In the genomic region with DNA sequence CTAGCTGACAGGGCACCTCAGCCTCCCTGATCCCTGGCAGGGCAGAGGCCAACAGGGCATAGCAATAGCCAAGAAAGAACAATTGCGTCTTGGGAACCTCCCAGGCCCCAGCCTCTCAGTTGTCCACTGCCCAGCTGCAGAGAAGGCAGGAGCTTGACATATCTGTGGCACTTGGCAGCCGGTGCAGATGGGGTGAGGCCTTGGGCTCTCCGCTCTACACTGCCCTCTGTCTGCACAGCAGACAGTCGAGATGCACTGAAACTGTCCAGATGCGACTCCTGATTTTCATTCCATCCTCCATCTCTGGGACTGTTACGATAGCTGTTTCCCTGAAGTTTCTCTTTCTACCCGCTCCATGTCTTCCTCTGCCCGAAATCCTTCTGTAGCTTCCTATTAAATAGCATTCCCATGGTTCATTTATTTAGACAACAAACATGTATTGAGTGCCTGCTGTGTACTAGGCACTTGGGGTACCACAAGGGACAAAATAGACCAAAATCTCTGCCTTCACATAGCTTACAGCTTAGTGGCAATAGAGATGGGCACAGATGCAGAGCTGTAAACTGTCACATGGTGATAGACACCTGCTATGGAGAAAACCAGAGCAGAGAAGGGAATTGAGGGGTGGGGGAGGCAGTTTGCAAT, we compare ENCODE assay signal across 8 cellular contexts. TPM values are rescaled to one million over a fixed set of nuclear protein-coding genes. Genes with fewer than 3 reads are reported as not detected.
DNase-seq lines count a peak whose midpoint lies in the region; ATAC-seq and TF ChIP-seq lines count a peak whose summit lies in the region.

No MANE protein-coding gene starts in this region.

- no peak for TF ChIP-seq POLR2A in gastrocnemius medialis (IDR thresholded peaks at IDR 0.05)

- H3K36me3 Mint-ChIP-seq in activated naive CD4-positive, alpha-beta T cell treated with anti-CD3 and anti-CD28 coated beads, Interleukin-2, amount 50 U/mL, for 24 hours = peaks cover 5% of the 10 kb centered on the region

- no peak overlapping the region for H3K27ac Mint-ChIP-seq in activated naive CD4-positive, alpha-beta T cell treated with anti-CD3 and anti-CD28 coated beads, Interleukin-2, amount 50 U/mL, for 24 hours

- no peaks in the 10 kb centered on the region for H3K9me3 Mint-ChIP-seq in activated naive CD4-positive, alpha-beta T cell treated with anti-CD3 and anti-CD28 coated beads, Interleukin-2, amount 50 U/mL, for 24 hours

- peaks cover 58% of the 10 kb centered on the region for H3K4me1 Mint-ChIP-seq in activated naive CD4-positive, alpha-beta T cell treated with anti-CD3 and anti-CD28 coated beads, Interleukin-2, amount 50 U/mL, for 24 hours

- H3K27ac ChIP-seq in Panc1 (ENCODE audit: low read length) (no peak overlapping the region), cardiac muscle cell (no peak overlapping the region), gastrocnemius medialis (peak overlapping the region; percentile 4 to 62 (median 42))

- TF ChIP-seq CTCF in GM20000 (IDR thresholded peaks at IDR 0.05; ENCODE audit: extremely low read depth, missing control alignments) (peak; percentile 27), Panc1 (IDR thresholded peaks at IDR 0.05) (peak; percentile 90), cardiac muscle cell (IDR thresholded peaks at IDR 0.05; ENCODE audit: low read depth, low read length) (peak; percentile 75), gastrocnemius medialis (IDR thresholded peaks at IDR 0.05 in 4 of 5, conservative IDR thresholded peaks at IDR 0.05 in 1 of 5) (peak; percentile 25 to 64 (median 53))

- intact Hi-C loops in Panc1 (cut with micrococcal nuclease; ENCODE audit: unreplicated experiment) (no loop called here), gastrocnemius medialis (cut with DNase I; ENCODE audit: low total_unique reads) (no loop called here)

- H3K4me1 ChIP-seq in Panc1 (ENCODE audit: control insufficient read depth, insufficient read depth, low read length) = peaks cover 3% of the 10 kb centered on the region; the same call in 1 of the 2 replicates
- peaks cover 2% of the 10 kb centered on the region for H3K4me1 ChIP-seq in cardiac muscle cell (ENCODE audit: low read depth)
- peaks cover 12 to 18% of the 10 kb centered on the region in 2 donors for H3K4me1 ChIP-seq in gastrocnemius medialis

- CTCF ChIA-PET in Panc1 (lab: Charles Lee) = interaction anchor here (0.5 to 1.5 kb wide), 6 partner anchors 21 to 95 kb away, joined by 3 to 9 read pairs (median 4); a partner anchor contains a TSS

- peak; percentile 87 for DNase-seq in AG20443 (ENCODE audit: low spot score)
- DNase-seq in GM20000 (ENCODE audit: low spot score) = peak; percentile 59
- DNase-seq in Panc1 (ENCODE audit: low read depth, low spot score) = no peak
- DNase-seq in cardiac muscle cell (ENCODE audit: low read depth in 1 of 2, low spot score in 1 of 2) = peak; percentile 65 to 71
- DNase-seq in gastrocnemius medialis = peak; percentile 50 to 73

- ATAC-seq in Panc1 = peak; percentile 40
- ATAC-seq in gastrocnemius medialis = no peak
- ATAC-seq in HG02571 (IDR thresholded peaks at IDR 0.05; ENCODE audit: unreplicated experiment) = no peak
- ATAC-seq in GM18870 (IDR thresholded peaks at IDR 0.05; ENCODE audit: unreplicated experiment) = no peak

- no TSS peak for BruUV-seq in Panc1 (replicated peaks; lab: Mats Ljungman, UMichigan)

- H3K36me3 ChIP-seq in Panc1 (ENCODE audit: control insufficient read depth, insufficient read depth, low read length) (no peaks in the 10 kb centered on the region), cardiac muscle cell (no peaks in the 10 kb centered on the region), gastrocnemius medialis (peaks cover 0 to 30% of the 10 kb centered on the region in 2 donors)

- H3K27me3 ChIP-seq in Panc1 (ENCODE audit: control insufficient read depth, insufficient read depth, low read length) (no peaks in the 10 kb centered on the region), cardiac muscle cell (no peaks in the 10 kb centered on the region), gastrocnemius medialis (no peaks in the 10 kb centered on the region)

- POLR2A ChIA-PET in Panc1 (lab: Charles Lee) = interaction anchor here (0.7 kb wide), 1 partner anchor 85 kb away, joined by 11 read pairs; no protein-coding TSS in a partner anchor

- no peaks in the 10 kb centered on the region for H3K27me3 Mint-ChIP-seq in activated naive CD4-positive, alpha-beta T cell treated with anti-CD3 and anti-CD28 coated beads, Interleukin-2, amount 50 U/mL, for 24 hours

- no peak overlapping the region for H3K4me3 ChIP-seq in Panc1 (ENCODE audit: low read depth in 2 of 2, low read length in 2 of 2)
- no peak overlapping the region for H3K4me3 ChIP-seq in cardiac muscle cell
- no peak overlapping the region for H3K4me3 ChIP-seq in gastrocnemius medialis

- H3K9me3 ChIP-seq in Panc1 (ENCODE audit: control insufficient read depth, insufficient read depth, low read depth, low read length) (no peaks in the 10 kb centered on the region), cardiac muscle cell (ENCODE audit: low read depth) (no peaks in the 10 kb centered on the region), gastrocnemius medialis (no peaks in the 10 kb centered on the region)

- peak overlapping the region; percentile 96 for H3K4me3 Mint-ChIP-seq in activated naive CD4-positive, alpha-beta T cell treated with anti-CD3 and anti-CD28 coated beads, Interleukin-2, amount 50 U/mL, for 24 hours

- in situ Hi-C loops in Panc1 (cut with HindIII; ENCODE audit: low pct_unique_long_range_greater_than_20kb, low sequenced_read_pairs) = no loop called here
- in situ Hi-C loops in gastrocnemius medialis (cut with MboI; ENCODE audit: low sequenced_read_pairs in 4 of 4) = no loop called here

RNA-seq across cellular contexts. Expression of a gene that starts 3.3 kb away (rescaled TPM):
- total RNA-seq in Panc1 (2021; ENCODE audit: unreplicated experiment) = 45.2 TPM
- polyA plus RNA-seq in Panc1 (2012; ENCODE audit: insufficient read length) = 56.0 TPM
- 43.5 and 65.3 TPM in 2 replicates for total RNA-seq in cardiac muscle cell
- polyA plus RNA-seq in cardiac muscle cell = 24.9 and 30.4 TPM in 2 replicates
- total RNA-seq in gastrocnemius medialis = 100 to 1,000 TPM; 105 to 182 (median 116) TPM

Comparison
In these comparisons a context has a peak if more than half of its experiments do, and no peak if none do; other contexts are left out.
1. CTCF ChIP-seq: peak in every context shown above with its lines; median percentile 90 in Panc1; 75 in cardiac muscle cell; 53 in gastrocnemius medialis; 27 in GM20000.
2. H3K27ac ChIP-seq: peak in gastrocnemius medialis (4 of 4); none in Panc1 (single experiment) and cardiac muscle cell (single experiment).